1 cellular context compared by ENCODE assay signal in the genomic region with DNA sequence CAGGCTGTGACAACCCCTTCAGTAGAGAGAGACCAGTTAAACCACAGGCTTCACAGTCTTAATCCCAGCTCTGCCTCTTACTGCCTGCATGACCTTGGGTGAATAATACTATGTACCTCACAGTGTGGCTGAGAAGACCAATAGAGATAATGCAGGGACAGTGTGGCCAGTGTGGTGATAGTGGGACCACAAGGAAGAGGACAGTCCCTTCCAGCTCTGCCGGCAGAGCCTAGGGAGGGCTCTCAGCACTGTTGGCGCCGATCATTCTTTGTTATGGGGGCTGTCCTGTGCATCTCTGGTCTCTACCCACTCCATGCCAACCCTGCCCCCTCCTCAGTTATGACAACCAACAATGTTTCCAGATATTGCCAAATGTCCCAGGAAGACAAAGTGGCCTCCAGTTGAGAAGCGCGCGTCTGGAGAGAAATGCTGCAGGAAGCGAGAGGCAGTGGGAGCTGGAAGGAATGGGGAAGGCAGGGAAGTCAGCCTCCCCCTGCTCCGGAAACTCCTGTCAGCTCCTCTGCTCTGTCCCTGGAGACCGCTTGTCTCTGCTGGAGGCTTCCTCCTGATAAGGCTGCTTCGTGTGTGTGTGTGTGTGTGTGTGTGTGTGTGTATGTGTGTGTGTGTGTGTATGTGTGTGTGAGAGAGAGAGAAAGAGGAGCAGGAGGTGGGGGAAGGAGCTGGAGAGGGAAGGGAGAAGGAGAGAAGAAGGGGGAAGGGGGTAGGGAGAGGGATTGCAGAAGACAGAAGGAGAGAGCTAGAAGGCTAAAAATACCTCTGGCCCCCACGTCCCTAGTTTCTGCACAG.
TF ChIP-seq lines count a peak whose summit lies in the region.

No MANE protein-coding gene starts in this region.

TF ChIP-seq in K562, 482 proteins besides CTCF, POLR2A, EP300 and RAD21 (continued from another document and continues in another):
- TF ChIP-seq THRAP3 (IDR thresholded peaks at IDR 0.05; ENCODE audit: borderline replicate concordance) (peak; percentile 98), HDAC6 (IDR thresholded peaks at IDR 0.05; ENCODE audit: low read depth, low read length) (no peak), NBN (IDR thresholded peaks at IDR 0.05; ENCODE audit: low read depth) (peak; percentile 99), KDM4B (IDR thresholded peaks at IDR 0.05; ENCODE audit: borderline replicate concordance in 2 of 2, low read depth in 1 of 2) (0 out of 4 replicates have a peak, but pooled peaks of 1 of the 2 experiments have one; percentile 40), STAG1 (CRISPR knock-in tag; IDR thresholded peaks at IDR 0.05; ENCODE audit: borderline replicate concordance) (no peak), GTF2F1 (IDR thresholded peaks at IDR 0.05; ENCODE audit: low read depth, low read length) (no peak), BMI1 (IDR thresholded peaks at IDR 0.05; ENCODE audit: low read length) (no peak), BRD4 (IDR thresholded peaks at IDR 0.05) (no peak), NFATC3 (IDR thresholded peaks at IDR 0.05) (0 out of 2 replicates have a peak, but pooled peaks have one; percentile 62), DMBX1 (CRISPR knock-in tag; IDR thresholded peaks at IDR 0.05; ENCODE audit: borderline replicate concordance) (no peak; the same call in 1 of the 2 replicates), MED1 (CRISPR knock-in tag; IDR thresholded peaks at IDR 0.05; ENCODE audit: borderline replicate concordance) (no peak), SMARCB1 (IDR thresholded peaks at IDR 0.05; ENCODE audit: insufficient read length, low read depth) (no peak), PCBP2 (IDR thresholded peaks at IDR 0.05; ENCODE audit: low read depth, low read length, poor library complexity, severe bottlenecking) (no peak), GATA2 (CRISPR knock-in tag; IDR thresholded peaks at IDR 0.05) (peak; percentile 78), ZNF121 (CRISPR knock-in tag; conservative IDR thresholded peaks at IDR 0.05) (no peak), CAMTA2 (CRISPR knock-in tag; conservative IDR thresholded peaks at IDR 0.05) (no peak), ZNF165 (CRISPR knock-in tag; IDR thresholded peaks at IDR 0.05; ENCODE audit: borderline replicate concordance) (no peak), RBM22 (IDR thresholded peaks at IDR 0.05; ENCODE audit: low read depth, low read length, poor library complexity, severe bottlenecking) (no peak), ESRRA (IDR thresholded peaks at IDR 0.05; ENCODE audit: borderline replicate concordance, low read depth) (peak; percentile 31), OTX1 (CRISPR knock-in tag; IDR thresholded peaks at IDR 0.05) (peak; percentile 99), ZNF830 (CRISPR knock-in tag; IDR thresholded peaks at IDR 0.05) (no peak), ARID2 (IDR thresholded peaks at IDR 0.05) (peak; percentile 88; the same call in 1 of the 2 replicates), MYC (IDR thresholded peaks at IDR 0.05; ENCODE audit: low read depth, low read length) (peak; percentile 36; the same call in 1 of the 2 replicates), MYC (CRISPR knock-in tag; IDR thresholded peaks at IDR 0.05; ENCODE audit: borderline replicate concordance, low read depth) (no peak), NCOA1 (IDR thresholded peaks at IDR 0.05; ENCODE audit: low read depth) (peak; percentile 89), HDAC3 (IDR thresholded peaks at IDR 0.05; ENCODE audit: borderline replicate concordance, partially characterized antibody) (no peak), SAP30 (IDR thresholded peaks at IDR 0.05; ENCODE audit: borderline replicate concordance, insufficient read depth, low read depth, low read length, poor library complexity, severe bottlenecking) (no peak)
- TF ChIP-seq, protein P1, sequence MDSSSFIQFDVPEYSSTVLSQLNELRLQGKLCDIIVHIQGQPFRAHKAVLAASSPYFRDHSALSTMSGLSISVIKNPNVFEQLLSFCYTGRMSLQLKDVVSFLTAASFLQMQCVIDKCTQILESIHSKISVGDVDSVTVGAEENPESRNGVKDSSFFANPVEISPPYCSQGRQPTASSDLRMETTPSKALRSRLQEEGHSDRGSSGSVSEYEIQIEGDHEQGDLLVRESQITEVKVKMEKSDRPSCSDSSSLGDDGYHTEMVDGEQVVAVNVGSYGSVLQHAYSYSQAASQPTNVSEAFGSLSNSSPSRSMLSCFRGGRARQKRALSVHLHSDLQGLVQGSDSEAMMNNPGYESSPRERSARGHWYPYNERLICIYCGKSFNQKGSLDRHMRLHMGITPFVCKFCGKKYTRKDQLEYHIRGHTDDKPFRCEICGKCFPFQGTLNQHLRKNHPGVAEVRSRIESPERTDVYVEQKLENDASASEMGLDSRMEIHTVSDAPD (CRISPR knock-in tag; IDR thresholded peaks at IDR 0.05), result no peak
- TF ChIP-seq, protein P2, sequence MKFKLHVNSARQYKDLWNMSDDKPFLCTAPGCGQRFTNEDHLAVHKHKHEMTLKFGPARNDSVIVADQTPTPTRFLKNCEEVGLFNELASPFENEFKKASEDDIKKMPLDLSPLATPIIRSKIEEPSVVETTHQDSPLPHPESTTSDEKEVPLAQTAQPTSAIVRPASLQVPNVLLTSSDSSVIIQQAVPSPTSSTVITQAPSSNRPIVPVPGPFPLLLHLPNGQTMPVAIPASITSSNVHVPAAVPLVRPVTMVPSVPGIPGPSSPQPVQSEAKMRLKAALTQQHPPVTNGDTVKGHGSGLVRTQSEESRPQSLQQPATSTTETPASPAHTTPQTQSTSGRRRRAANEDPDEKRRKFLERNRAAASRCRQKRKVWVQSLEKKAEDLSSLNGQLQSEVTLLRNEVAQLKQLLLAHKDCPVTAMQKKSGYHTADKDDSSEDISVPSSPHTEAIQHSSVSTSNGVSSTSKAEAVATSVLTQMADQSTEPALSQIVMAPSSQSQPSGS (CRISPR knock-in tag; IDR thresholded peaks at IDR 0.05), result no peak
- TF ChIP-seq, protein P3, sequence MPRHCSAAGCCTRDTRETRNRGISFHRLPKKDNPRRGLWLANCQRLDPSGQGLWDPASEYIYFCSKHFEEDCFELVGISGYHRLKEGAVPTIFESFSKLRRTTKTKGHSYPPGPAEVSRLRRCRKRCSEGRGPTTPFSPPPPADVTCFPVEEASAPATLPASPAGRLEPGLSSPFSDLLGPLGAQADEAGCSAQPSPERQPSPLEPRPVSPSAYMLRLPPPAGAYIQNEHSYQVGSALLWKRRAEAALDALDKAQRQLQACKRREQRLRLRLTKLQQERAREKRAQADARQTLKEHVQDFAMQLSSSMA (CRISPR knock-in tag; IDR thresholded peaks at IDR 0.05), result no peak
- TF ChIP-seq, protein P4, sequence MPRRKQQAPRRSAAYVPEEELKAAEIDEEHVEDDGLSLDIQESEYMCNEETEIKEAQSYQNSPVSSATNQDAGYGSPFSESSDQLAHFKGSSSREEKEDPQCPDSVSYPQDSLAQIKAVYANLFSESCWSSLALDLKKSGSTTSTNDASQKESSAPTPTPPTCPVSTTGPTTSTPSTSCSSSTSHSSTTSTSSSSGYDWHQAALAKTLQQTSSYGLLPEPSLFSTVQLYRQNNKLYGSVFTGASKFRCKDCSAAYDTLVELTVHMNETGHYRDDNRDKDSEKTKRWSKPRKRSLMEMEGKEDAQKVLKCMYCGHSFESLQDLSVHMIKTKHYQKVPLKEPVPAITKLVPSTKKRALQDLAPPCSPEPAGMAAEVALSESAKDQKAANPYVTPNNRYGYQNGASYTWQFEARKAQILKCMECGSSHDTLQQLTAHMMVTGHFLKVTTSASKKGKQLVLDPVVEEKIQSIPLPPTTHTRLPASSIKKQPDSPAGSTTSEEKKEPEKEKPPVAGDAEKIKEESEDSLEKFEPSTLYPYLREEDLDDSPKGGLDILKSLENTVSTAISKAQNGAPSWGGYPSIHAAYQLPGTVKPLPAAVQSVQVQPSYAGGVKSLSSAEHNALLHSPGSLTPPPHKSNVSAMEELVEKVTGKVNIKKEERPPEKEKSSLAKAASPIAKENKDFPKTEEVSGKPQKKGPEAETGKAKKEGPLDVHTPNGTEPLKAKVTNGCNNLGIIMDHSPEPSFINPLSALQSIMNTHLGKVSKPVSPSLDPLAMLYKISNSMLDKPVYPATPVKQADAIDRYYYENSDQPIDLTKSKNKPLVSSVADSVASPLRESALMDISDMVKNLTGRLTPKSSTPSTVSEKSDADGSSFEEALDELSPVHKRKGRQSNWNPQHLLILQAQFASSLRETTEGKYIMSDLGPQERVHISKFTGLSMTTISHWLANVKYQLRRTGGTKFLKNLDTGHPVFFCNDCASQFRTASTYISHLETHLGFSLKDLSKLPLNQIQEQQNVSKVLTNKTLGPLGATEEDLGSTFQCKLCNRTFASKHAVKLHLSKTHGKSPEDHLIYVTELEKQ (CRISPR knock-in tag; IDR thresholded peaks at IDR 0.05), result no peak
- TF ChIP-seq, protein P5, sequence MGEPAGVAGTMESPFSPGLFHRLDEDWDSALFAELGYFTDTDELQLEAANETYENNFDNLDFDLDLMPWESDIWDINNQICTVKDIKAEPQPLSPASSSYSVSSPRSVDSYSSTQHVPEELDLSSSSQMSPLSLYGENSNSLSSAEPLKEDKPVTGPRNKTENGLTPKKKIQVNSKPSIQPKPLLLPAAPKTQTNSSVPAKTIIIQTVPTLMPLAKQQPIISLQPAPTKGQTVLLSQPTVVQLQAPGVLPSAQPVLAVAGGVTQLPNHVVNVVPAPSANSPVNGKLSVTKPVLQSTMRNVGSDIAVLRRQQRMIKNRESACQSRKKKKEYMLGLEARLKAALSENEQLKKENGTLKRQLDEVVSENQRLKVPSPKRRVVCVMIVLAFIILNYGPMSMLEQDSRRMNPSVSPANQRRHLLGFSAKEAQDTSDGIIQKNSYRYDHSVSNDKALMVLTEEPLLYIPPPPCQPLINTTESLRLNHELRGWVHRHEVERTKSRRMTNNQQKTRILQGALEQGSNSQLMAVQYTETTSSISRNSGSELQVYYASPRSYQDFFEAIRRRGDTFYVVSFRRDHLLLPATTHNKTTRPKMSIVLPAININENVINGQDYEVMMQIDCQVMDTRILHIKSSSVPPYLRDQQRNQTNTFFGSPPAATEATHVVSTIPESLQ (CRISPR knock-in tag; IDR thresholded peaks at IDR 0.05), result no peak
- TF ChIP-seq, protein P6, sequence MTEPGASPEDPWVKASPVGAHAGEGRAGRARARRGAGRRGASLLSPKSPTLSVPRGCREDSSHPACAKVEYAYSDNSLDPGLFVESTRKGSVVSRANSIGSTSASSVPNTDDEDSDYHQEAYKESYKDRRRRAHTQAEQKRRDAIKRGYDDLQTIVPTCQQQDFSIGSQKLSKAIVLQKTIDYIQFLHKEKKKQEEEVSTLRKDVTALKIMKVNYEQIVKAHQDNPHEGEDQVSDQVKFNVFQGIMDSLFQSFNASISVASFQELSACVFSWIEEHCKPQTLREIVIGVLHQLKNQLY (CRISPR knock-in tag; conservative IDR thresholded peaks at IDR 0.05), result no peak
- TF ChIP-seq, protein P7, sequence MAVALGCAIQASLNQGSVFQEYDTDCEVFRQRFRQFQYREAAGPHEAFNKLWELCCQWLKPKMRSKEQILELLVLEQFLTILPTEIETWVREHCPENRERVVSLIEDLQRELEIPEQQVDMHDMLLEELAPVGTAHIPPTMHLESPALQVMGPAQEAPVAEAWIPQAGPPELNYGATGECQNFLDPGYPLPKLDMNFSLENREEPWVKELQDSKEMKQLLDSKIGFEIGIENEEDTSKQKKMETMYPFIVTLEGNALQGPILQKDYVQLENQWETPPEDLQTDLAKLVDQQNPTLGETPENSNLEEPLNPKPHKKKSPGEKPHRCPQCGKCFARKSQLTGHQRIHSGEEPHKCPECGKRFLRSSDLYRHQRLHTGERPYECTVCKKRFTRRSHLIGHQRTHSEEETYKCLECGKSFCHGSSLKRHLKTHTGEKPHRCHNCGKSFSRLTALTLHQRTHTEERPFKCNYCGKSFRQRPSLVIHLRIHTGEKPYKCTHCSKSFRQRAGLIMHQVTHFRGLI (CRISPR knock-in tag; IDR thresholded peaks at IDR 0.05), result no peak
- TF ChIP-seq, protein P8, sequence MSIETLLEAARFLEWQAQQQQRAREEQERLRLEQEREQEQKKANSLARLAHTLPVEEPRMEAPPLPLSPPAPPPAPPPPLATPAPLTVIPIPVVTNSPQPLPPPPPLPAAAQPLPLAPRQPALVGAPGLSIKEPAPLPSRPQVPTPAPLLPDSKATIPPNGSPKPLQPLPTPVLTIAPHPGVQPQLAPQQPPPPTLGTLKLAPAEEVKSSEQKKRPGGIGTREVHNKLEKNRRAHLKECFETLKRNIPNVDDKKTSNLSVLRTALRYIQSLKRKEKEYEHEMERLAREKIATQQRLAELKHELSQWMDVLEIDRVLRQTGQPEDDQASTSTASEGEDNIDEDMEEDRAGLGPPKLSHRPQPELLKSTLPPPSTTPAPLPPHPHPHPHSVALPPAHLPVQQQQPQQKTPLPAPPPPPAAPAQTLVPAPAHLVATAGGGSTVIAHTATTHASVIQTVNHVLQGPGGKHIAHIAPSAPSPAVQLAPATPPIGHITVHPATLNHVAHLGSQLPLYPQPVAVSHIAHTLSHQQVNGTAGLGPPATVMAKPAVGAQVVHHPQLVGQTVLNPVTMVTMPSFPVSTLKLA (conservative IDR thresholded peaks at IDR 0.05), result peak in 1 of 2 experiments; percentile 79; a peak in 3 of 4 replicates
- TF ChIP-seq, protein P9, sequence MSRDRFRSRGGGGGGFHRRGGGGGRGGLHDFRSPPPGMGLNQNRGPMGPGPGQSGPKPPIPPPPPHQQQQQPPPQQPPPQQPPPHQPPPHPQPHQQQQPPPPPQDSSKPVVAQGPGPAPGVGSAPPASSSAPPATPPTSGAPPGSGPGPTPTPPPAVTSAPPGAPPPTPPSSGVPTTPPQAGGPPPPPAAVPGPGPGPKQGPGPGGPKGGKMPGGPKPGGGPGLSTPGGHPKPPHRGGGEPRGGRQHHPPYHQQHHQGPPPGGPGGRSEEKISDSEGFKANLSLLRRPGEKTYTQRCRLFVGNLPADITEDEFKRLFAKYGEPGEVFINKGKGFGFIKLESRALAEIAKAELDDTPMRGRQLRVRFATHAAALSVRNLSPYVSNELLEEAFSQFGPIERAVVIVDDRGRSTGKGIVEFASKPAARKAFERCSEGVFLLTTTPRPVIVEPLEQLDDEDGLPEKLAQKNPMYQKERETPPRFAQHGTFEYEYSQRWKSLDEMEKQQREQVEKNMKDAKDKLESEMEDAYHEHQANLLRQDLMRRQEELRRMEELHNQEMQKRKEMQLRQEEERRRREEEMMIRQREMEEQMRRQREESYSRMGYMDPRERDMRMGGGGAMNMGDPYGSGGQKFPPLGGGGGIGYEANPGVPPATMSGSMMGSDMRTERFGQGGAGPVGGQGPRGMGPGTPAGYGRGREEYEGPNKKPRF (IDR thresholded peaks at IDR 0.05; ENCODE audit: low read depth, low read length), result no peak
- TF ChIP-seq, protein P10, sequence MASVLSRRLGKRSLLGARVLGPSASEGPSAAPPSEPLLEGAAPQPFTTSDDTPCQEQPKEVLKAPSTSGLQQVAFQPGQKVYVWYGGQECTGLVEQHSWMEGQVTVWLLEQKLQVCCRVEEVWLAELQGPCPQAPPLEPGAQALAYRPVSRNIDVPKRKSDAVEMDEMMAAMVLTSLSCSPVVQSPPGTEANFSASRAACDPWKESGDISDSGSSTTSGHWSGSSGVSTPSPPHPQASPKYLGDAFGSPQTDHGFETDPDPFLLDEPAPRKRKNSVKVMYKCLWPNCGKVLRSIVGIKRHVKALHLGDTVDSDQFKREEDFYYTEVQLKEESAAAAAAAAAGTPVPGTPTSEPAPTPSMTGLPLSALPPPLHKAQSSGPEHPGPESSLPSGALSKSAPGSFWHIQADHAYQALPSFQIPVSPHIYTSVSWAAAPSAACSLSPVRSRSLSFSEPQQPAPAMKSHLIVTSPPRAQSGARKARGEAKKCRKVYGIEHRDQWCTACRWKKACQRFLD (CRISPR knock-in tag; IDR thresholded peaks at IDR 0.05), result 0 out of 2 replicates have a peak, but pooled peaks have one; percentile 8
